In the genomic region with DNA sequence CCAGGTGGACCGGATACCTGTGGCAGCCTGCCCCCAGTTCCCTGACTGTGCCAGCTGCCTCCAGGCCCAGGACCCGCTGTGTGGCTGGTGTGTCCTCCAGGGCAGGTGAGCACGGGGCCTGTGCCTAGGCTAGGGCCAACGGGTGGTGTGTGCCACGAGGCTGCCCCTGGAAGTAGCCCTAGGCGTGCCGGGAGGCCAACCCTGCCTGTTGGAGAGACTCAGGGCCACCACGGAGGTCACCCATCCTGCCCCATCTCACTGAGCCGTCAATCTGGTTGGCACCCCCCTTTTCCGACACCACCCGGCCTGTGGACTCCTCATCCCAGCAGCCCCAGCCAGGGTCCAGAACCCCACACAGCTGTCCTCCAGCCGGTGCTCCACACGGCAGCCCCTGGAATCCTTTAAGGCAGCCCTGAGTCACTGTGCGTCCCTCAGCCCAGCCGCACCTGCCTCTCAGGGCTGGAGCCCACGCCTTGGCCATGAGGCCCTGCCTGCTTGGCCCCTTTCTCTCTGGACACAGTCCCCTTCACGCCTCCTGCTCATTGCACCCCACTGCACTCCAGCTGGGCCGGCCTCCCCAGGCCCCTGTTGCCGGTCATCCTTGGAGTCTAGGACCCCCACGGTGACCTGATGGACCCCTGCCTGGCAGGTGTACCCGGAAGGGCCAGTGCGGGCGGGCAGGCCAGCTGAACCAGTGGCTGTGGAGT, we compare ENCODE assay signal across 1 cellular context.
TF ChIP-seq lines count a peak whose summit lies in the region.

No MANE protein-coding gene starts in this region.

TF ChIP-seq in K562, 482 proteins besides CTCF, POLR2A, EP300 and RAD21:
- TF ChIP-seq POLR2G (IDR thresholded peaks at IDR 0.05; ENCODE audit: low read depth, low read length), result 0 out of 2 replicates have a peak, but pooled peaks have one; percentile 36
- TF ChIP-seq HMGN3 (IDR thresholded peaks at IDR 0.05; ENCODE audit: borderline replicate concordance, extremely low read depth, insufficient read length, low read depth, low read length), result no peak
